17 cellular contexts compared by ENCODE assay signal in genomic region chr5:6359534-6359933, GRCh38. TPM values are rescaled to one million over a fixed set of nuclear protein-coding genes. Genes with fewer than 3 reads are reported as not detected.
A peak's percentile ranks its signal among the peaks of the same experiment; 100 is the strongest.
DNase-seq lines count a peak whose midpoint lies in the region; ATAC-seq, FAIRE-seq and TF ChIP-seq lines count a peak whose summit lies in the region.
"Had no signal": no experiment of that assay in that cellular context is flagged by ENCODE, and none has a peak within 500 bp of the region (broad histone marks: within the 10 kb centered on the region; RNA-seq: fewer than 3 reads in every experiment).

No MANE protein-coding gene starts in this region.

- ATAC-seq in activated T-cell treated with anti-CD3 and anti-CD28 coated beads, Interleukin-2, amount 50 U/mL, for 4 hours: no peak
- ATAC-seq in HG02870 (IDR thresholded peaks at IDR 0.05; ENCODE audit: unreplicated experiment) (peak; percentile 8), HG03521 (IDR thresholded peaks at IDR 0.05; ENCODE audit: unreplicated experiment) (no peak)
- no peak for ATAC-seq in activated CD8-positive, alpha-beta T cell treated with anti-CD3 and anti-CD28 coated beads, Interleukin-2, amount 10 ng/mL, durations not matched to agents 7 days and 5 days
- ATAC-seq: psoas muscle had no signal

- no peak overlapping the region for H3K4me2 ChIP-seq in neural progenitor cell

- DNase-seq in activated T-cell treated with anti-CD3 and anti-CD28 coated beads, Interleukin-2, amount 50 U/mL, for 4 hours: no peak
- DNase-seq in activated T-cell treated with anti-CD3 and anti-CD28 coated beads, Interleukin-2, amount 50 U/mL, for 1 hour: no peak
- no peak for DNase-seq in activated CD8-positive, alpha-beta T cell treated with anti-CD3 and anti-CD28 coated beads, Interleukin-2, amount 10 ng/mL, durations not matched to agents 7 days and 5 days
- no peak for DNase-seq in neural progenitor cell (ENCODE audit: low spot score)
- no peak for DNase-seq in RCC 7860 (ENCODE audit: low spot score)
- no peak for DNase-seq in SW480 (ENCODE audit: low spot score)
- DNase-seq: caudate nucleus; esophagus squamous epithelium; NCI-H1048; NCI-H446 treated with DMSO at 0.1 percent for 48 hours; Peyer's patch; psoas muscle; stimulated activated CD4-positive, alpha-beta T cell treated with anti-CD3 and anti-CD28 coated beads, Interleukin-2, amount 100 ng/mL, for 24 hours; stimulated activated naive CD4-positive, alpha-beta T cell treated with Interleukin-2 at 50 U/mL for 16 hours had no signal

- no peaks in the 10 kb centered on the region for H3K27me3 Mint-ChIP-seq in activated T-cell treated with anti-CD3 and anti-CD28 coated beads, Interleukin-2, amount 50 U/mL, for 4 hours (ENCODE audit: low read depth)
- H3K27me3 Mint-ChIP-seq in activated CD8-positive, alpha-beta T cell treated with anti-CD3 and anti-CD28 coated beads, Interleukin-2, amount 10 ng/mL, durations not matched to agents 7 days and 5 days (ENCODE audit: low read depth): no peaks in the 10 kb centered on the region
- H3K27me3 Mint-ChIP-seq in neural progenitor cell (ENCODE audit: insufficient read depth, low read depth): peaks cover 5% of the 10 kb centered on the region

- no peak for TF ChIP-seq CTCF in neural progenitor cell (IDR thresholded peaks at IDR 0.05)

- no peaks in the 10 kb centered on the region for H3K9me3 ChIP-seq in neural progenitor cell (ENCODE audit: low read depth)
- H3K9me3 ChIP-seq: esophagus squamous epithelium, Peyer's patch, psoas muscle had no signal

- no peaks in the 10 kb centered on the region for H3K79me2 ChIP-seq in neural progenitor cell (ENCODE audit: low read depth)

- FAIRE-seq in RCC 7860 (lab: Jason Lieb, UNC): no peak
- FAIRE-seq: TTC549 had no signal

- peaks cover 21% of the 10 kb centered on the region for H3K4me1 Mint-ChIP-seq in activated T-cell treated with anti-CD3 and anti-CD28 coated beads, Interleukin-2, amount 50 U/mL, for 4 hours (ENCODE audit: low read depth)
- peaks cover 35% of the 10 kb centered on the region for H3K4me1 Mint-ChIP-seq in activated CD8-positive, alpha-beta T cell treated with anti-CD3 and anti-CD28 coated beads, Interleukin-2, amount 10 ng/mL, durations not matched to agents 7 days and 5 days (ENCODE audit: low read depth)
- H3K4me1 Mint-ChIP-seq in neural progenitor cell: peaks cover 3% of the 10 kb centered on the region

- H3K4me3 Mint-ChIP-seq in activated T-cell treated with anti-CD3 and anti-CD28 coated beads, Interleukin-2, amount 50 U/mL, for 4 hours: peak overlapping the region; percentile 62
- H3K4me3 Mint-ChIP-seq in activated CD8-positive, alpha-beta T cell treated with anti-CD3 and anti-CD28 coated beads, Interleukin-2, amount 10 ng/mL, durations not matched to agents 7 days and 5 days: peak overlapping the region; percentile 61
- H3K4me3 Mint-ChIP-seq in neural progenitor cell: no peak overlapping the region

- H3K36me3 ChIP-seq in neural progenitor cell: no peaks in the 10 kb centered on the region
- H3K36me3 ChIP-seq: Peyer's patch had no signal

- no peaks in the 10 kb centered on the region for H3F3A ChIP-seq in neural progenitor cell (ENCODE audit: low read depth)

- H3K27me3 ChIP-seq in neural progenitor cell: no peaks in the 10 kb centered on the region
- H3K27me3 ChIP-seq: esophagus squamous epithelium, Peyer's patch had no signal

- H2AFZ ChIP-seq in neural progenitor cell (replicated peaks): peak overlapping the region; percentile 79

- H4K20me1 ChIP-seq in neural progenitor cell (ENCODE audit: low read depth): no peaks in the 10 kb centered on the region

- no peaks in the 10 kb centered on the region for H3K9me3 Mint-ChIP-seq in activated T-cell treated with anti-CD3 and anti-CD28 coated beads, Interleukin-2, amount 50 U/mL, for 4 hours
- no peaks in the 10 kb centered on the region for H3K9me3 Mint-ChIP-seq in activated CD8-positive, alpha-beta T cell treated with anti-CD3 and anti-CD28 coated beads, Interleukin-2, amount 10 ng/mL, durations not matched to agents 7 days and 5 days (ENCODE audit: insufficient read depth)
- H3K9me3 Mint-ChIP-seq in neural progenitor cell: no peaks in the 10 kb centered on the region

- peaks cover 21% of the 10 kb centered on the region for H3K36me3 Mint-ChIP-seq in activated T-cell treated with anti-CD3 and anti-CD28 coated beads, Interleukin-2, amount 50 U/mL, for 4 hours (ENCODE audit: insufficient read depth)
- peaks cover 19% of the 10 kb centered on the region for H3K36me3 Mint-ChIP-seq in activated CD8-positive, alpha-beta T cell treated with anti-CD3 and anti-CD28 coated beads, Interleukin-2, amount 10 ng/mL, durations not matched to agents 7 days and 5 days (ENCODE audit: low read depth)
- H3K36me3 Mint-ChIP-seq in neural progenitor cell: no peaks in the 10 kb centered on the region

- H3K27ac ChIP-seq in neural progenitor cell: no peak overlapping the region
- H3K27ac ChIP-seq: esophagus squamous epithelium, Peyer's patch, psoas muscle had no signal

- H3K4me3 ChIP-seq in neural progenitor cell: no peak overlapping the region
- H3K4me3 ChIP-seq: esophagus squamous epithelium, Peyer's patch, psoas muscle had no signal

- no peak overlapping the region for H3K9ac ChIP-seq in neural progenitor cell

- no peaks in the 10 kb centered on the region for H3K4me1 ChIP-seq in neural progenitor cell
- H3K4me1 ChIP-seq: esophagus squamous epithelium, Peyer's patch, psoas muscle had no signal

- H3K27ac Mint-ChIP-seq in activated CD8-positive, alpha-beta T cell treated with anti-CD3 and anti-CD28 coated beads, Interleukin-2, amount 10 ng/mL, durations not matched to agents 7 days and 5 days: peak overlapping the region; percentile 96
- H3K27ac Mint-ChIP-seq in neural progenitor cell: no peak overlapping the region

- CTCF ChIA-PET in activated CD8-positive, alpha-beta T cell treated with anti-CD3 and anti-CD28 coated beads, Interleukin-2, amount 10 ng/mL, durations not matched to agents 7 days and 5 days (lab: Charles Lee): interaction anchor here (1.1 kb wide), 1 partner anchor 19 kb away, joined by 3 read pairs; the partner anchor contains the start of gene MED10

- POLR2A ChIA-PET in activated CD8-positive, alpha-beta T cell treated with anti-CD3 and anti-CD28 coated beads, Interleukin-2, amount 10 ng/mL, durations not matched to agents 7 days and 5 days (lab: Charles Lee): interaction anchor here (2.6 kb wide), 1 partner anchor 19 kb away, joined by 12 read pairs; the partner anchor contains the start of gene MED10

RNA-seq across cellular contexts. Expression of gene MED10, which starts 18.8 kb away (rescaled TPM):
- total RNA-seq in activated T-cell treated with anti-CD3 and anti-CD28 coated beads, Interleukin-2, amount 50 U/mL, for 4 hours: 10 to 100 TPM; 82.1 to 97.3 (median 83.5) TPM
- total RNA-seq in activated CD8-positive, alpha-beta T cell treated with anti-CD3 and anti-CD28 coated beads, Interleukin-2, amount 10 ng/mL, durations not matched to agents 7 days and 5 days: 10 to 100 TPM; 49.2 to 51.5 TPM
- total RNA-seq in neural progenitor cell (ENCODE audit: low replicate concordance): 16.6 and 23.5 TPM in 2 replicates
